Comparison of ENCODE assay signal across 20 cellular contexts in the genomic region with DNA sequence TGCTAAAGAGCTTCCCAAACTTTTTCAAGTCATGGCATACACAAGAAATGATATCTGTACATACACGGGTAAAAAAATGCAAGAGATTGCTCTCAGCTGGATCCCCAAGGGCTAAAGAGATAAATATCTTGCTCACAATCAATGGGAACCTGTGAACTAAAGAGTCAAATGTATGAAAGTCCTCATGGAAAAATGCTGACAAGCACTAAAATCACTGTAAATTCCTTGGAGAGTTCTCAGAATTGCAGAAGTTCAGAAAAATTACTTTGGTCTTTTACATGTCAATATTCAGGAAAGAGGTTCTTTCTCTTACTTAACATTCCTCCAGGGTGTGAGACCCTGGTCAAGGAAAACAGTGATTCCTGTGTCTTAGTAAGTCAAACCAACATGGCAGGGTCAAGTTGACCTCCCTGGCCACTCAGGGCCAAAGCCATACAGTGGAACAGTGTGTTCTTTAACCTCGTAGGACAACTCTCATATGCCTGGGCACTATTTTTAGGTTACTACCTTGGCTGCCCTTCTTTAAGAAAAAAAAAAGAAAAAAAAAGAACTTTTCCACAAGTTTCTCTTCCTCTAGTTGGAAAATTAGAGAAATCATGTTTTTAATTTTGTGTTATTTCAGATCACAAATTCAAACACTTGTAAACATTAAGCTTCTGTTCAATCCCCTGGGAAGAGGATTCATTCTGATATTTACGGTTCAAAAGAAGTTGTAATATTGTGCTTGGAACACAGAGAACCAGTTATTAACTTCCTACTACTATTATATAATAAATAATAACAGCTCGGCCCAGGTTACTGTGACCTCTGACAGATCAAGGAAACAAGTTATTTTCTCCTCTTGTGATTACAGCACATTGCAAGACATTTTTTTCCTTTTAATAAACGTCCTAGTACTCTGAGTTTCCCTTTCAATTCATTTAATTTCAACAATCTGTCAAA. TPM values are rescaled to one million over a fixed set of nuclear protein-coding genes. Genes with fewer than 3 reads are reported as not detected.
DNase-seq lines count a peak whose midpoint lies in the region; TF ChIP-seq lines count a peak whose summit lies in the region.
"Had no signal": no experiment of that assay in that cellular context is flagged by ENCODE, and none has a peak within 500 bp of the region (broad histone marks: within the 10 kb centered on the region; RNA-seq: fewer than 3 reads in every experiment).

No MANE protein-coding gene starts in this region.

- TF ChIP-seq POLR2A in transverse colon (IDR thresholded peaks at IDR 0.05) = no peak

- peak overlapping the region; percentile 15 for H3K27ac Mint-ChIP-seq in T-helper 2 cell treated with Interferon-gamma antibody and Interleukin-4, amounts not matched to agents 5 μg/mL and 100 μg/mL, for 36 hours
- H3K27ac Mint-ChIP-seq in endothelial cell (ENCODE audit: unreplicated experiment) (peak overlapping the region; percentile 33), osteocyte (ENCODE audit: unreplicated experiment) (peak overlapping the region; percentile 78), glutamatergic neuron (ENCODE audit: unreplicated experiment) (no peak overlapping the region)
- H3K27ac Mint-ChIP-seq: activated naive CD8-positive, alpha-beta T cell treated with anti-CD3 and anti-CD28 coated beads, Interleukin-2, amount 50 U/mL, for 24 hours; stimulated activated naive B cell treated with anti-CD40 and anti-IgM and Interleukin-4, amounts not matched to agents 10 μg/mL and 1 μg/mL and 100 μg/mL, for 72 hours had no signal

- H3K4me1 Mint-ChIP-seq in T-helper 2 cell treated with Interferon-gamma antibody and Interleukin-4, amounts not matched to agents 5 μg/mL and 100 μg/mL, for 36 hours (ENCODE audit: low read depth) = peaks cover 16% of the 10 kb centered on the region
- peaks cover 3% of the 10 kb centered on the region for H3K4me1 Mint-ChIP-seq in endothelial cell (ENCODE audit: unreplicated experiment)
- peaks cover 51% of the 10 kb centered on the region for H3K4me1 Mint-ChIP-seq in osteocyte (ENCODE audit: unreplicated experiment)
- H3K4me1 Mint-ChIP-seq in glutamatergic neuron (ENCODE audit: low read depth, unreplicated experiment) = peaks cover 5% of the 10 kb centered on the region

- no peak overlapping the region for H3K4me3 ChIP-seq in transverse colon

- no peaks in the 10 kb centered on the region for H3K9me3 ChIP-seq in transverse colon

- 58 to 67% methylated on average over 5 of the region's 5 CpGs for WGBS in transverse colon (ENCODE audit: low coverage in 1 of 2), 2 donors

- peaks cover 41% of the 10 kb centered on the region for H3K36me3 Mint-ChIP-seq in T-helper 2 cell treated with Interferon-gamma antibody and Interleukin-4, amounts not matched to agents 5 μg/mL and 100 μg/mL, for 36 hours (ENCODE audit: low read depth)
- H3K36me3 Mint-ChIP-seq in endothelial cell (ENCODE audit: low read depth, unreplicated experiment) = peaks cover 4% of the 10 kb centered on the region
- H3K36me3 Mint-ChIP-seq in osteocyte (ENCODE audit: unreplicated experiment) = peaks cover 49% of the 10 kb centered on the region
- H3K36me3 Mint-ChIP-seq in glutamatergic neuron (ENCODE audit: unreplicated experiment) = no peaks in the 10 kb centered on the region

- peak overlapping the region; percentile 3 to 59 (median 18) for H3K27ac ChIP-seq in transverse colon

- in situ Hi-C loops in transverse colon (cut with MboI; ENCODE audit: low pct_ligation_motif_present in 1 of 4, low pct_unique_long_range_greater_than_20kb in 1 of 4, low sequenced_read_pairs in 3 of 4) = loop anchor here in 1 of 4 donors (10.0 kb wide), 1 partner anchor 542 kb away; no protein-coding TSS in a partner anchor

- H3K27me3 Mint-ChIP-seq in T-helper 2 cell treated with Interferon-gamma antibody and Interleukin-4, amounts not matched to agents 5 μg/mL and 100 μg/mL, for 36 hours (ENCODE audit: low read depth) = no peaks in the 10 kb centered on the region
- H3K27me3 Mint-ChIP-seq in endothelial cell (ENCODE audit: unreplicated experiment) (no peaks in the 10 kb centered on the region), osteocyte (ENCODE audit: unreplicated experiment) (no peaks in the 10 kb centered on the region), glutamatergic neuron (ENCODE audit: unreplicated experiment) (no peaks in the 10 kb centered on the region)
- H3K27me3 Mint-ChIP-seq: activated naive CD8-positive, alpha-beta T cell treated with anti-CD3 and anti-CD28 coated beads, Interleukin-2, amount 50 U/mL, for 24 hours; stimulated activated naive B cell treated with anti-CD40 and anti-IgM and Interleukin-4, amounts not matched to agents 10 μg/mL and 1 μg/mL and 100 μg/mL, for 72 hours had no signal

- H3K4me1 ChIP-seq in transverse colon = peaks cover 0 to 28% (median 3%) of the 10 kb centered on the region in 4 donors

- intact Hi-C loops in transverse colon (cut with DNase I; ENCODE audit: low total_unique reads) = loop anchor here (10.0 kb wide), 1 partner anchor 592 kb away; no protein-coding TSS in a partner anchor
- intact Hi-C loops in posterior vena cava (cut with DNase I) = no loop called here

- no peak for TF ChIP-seq EP300 in transverse colon (IDR thresholded peaks at IDR 0.05; ENCODE audit: low read depth)

- no peak for DNase-seq in T-helper 2 cell treated with Interferon-gamma antibody and Interleukin-4, amounts not matched to agents 5 μg/mL and 100 μg/mL, for 36 hours (ENCODE audit: low spot score)
- DNase-seq in T-helper 2 cell (no peak), endothelial cell (ENCODE audit: low spot score) (no peak), osteocyte (ENCODE audit: extremely low spot score, unreplicated experiment) (no peak), transverse colon (no peak), glutamatergic neuron (no peak), hepatic stellate cell (ENCODE audit: low spot score) (no peak), posterior vena cava (ENCODE audit: low spot score) (no peak)
- DNase-seq: 8988T; activated CD4-positive, CD25-positive, alpha-beta regulatory T cell treated with anti-CD3 and anti-CD28 coated beads, Interleukin-2, amount 50 U/mL, for 72 hours; activated naive CD8-positive, alpha-beta T cell treated with anti-CD3 and anti-CD28 coated beads, Interleukin-2, amount 50 U/mL, for 24 hours; cortex of kidney; GOT3; KG1; NCI-H1417 treated with DMSO at 0.1 percent for 48 hours; NCI-H446; OCI-M1; retina; stimulated activated naive B cell treated with anti-CD40 and anti-IgM and Interleukin-4, amounts not matched to agents 10 μg/mL and 1 μg/mL and 100 μg/mL, for 72 hours; T-helper 1 cell had no signal

- H3K27me3 ChIP-seq in transverse colon = no peaks in the 10 kb centered on the region

- H3K36me3 ChIP-seq in transverse colon = peaks cover 0 to 37% (median 2%) of the 10 kb centered on the region in 4 donors

- no peaks in the 10 kb centered on the region for H3K9me3 Mint-ChIP-seq in T-helper 2 cell treated with Interferon-gamma antibody and Interleukin-4, amounts not matched to agents 5 μg/mL and 100 μg/mL, for 36 hours
- H3K9me3 Mint-ChIP-seq in endothelial cell (ENCODE audit: unreplicated experiment) = no peaks in the 10 kb centered on the region
- H3K9me3 Mint-ChIP-seq in osteocyte (ENCODE audit: unreplicated experiment) = no peaks in the 10 kb centered on the region
- H3K9me3 Mint-ChIP-seq in glutamatergic neuron (ENCODE audit: unreplicated experiment) = no peaks in the 10 kb centered on the region
- H3K9me3 Mint-ChIP-seq: activated naive CD8-positive, alpha-beta T cell treated with anti-CD3 and anti-CD28 coated beads, Interleukin-2, amount 50 U/mL, for 24 hours; stimulated activated naive B cell treated with anti-CD40 and anti-IgM and Interleukin-4, amounts not matched to agents 10 μg/mL and 1 μg/mL and 100 μg/mL, for 72 hours had no signal

- no peak overlapping the region for H3K4me3 Mint-ChIP-seq in T-helper 2 cell treated with Interferon-gamma antibody and Interleukin-4, amounts not matched to agents 5 μg/mL and 100 μg/mL, for 36 hours
- no peak overlapping the region for H3K4me3 Mint-ChIP-seq in endothelial cell (ENCODE audit: unreplicated experiment)
- no peak overlapping the region for H3K4me3 Mint-ChIP-seq in osteocyte (ENCODE audit: unreplicated experiment)
- no peak overlapping the region for H3K4me3 Mint-ChIP-seq in glutamatergic neuron (ENCODE audit: unreplicated experiment)
- H3K4me3 Mint-ChIP-seq: activated naive CD8-positive, alpha-beta T cell treated with anti-CD3 and anti-CD28 coated beads, Interleukin-2, amount 50 U/mL, for 24 hours; stimulated activated naive B cell treated with anti-CD40 and anti-IgM and Interleukin-4, amounts not matched to agents 10 μg/mL and 1 μg/mL and 100 μg/mL, for 72 hours had no signal

- TF ChIP-seq CTCF in endothelial cell (IDR thresholded peaks at IDR 0.05; ENCODE audit: unreplicated experiment) (no peak), osteocyte (IDR thresholded peaks at IDR 0.05) (no peak), transverse colon (IDR thresholded peaks at IDR 0.05) (no peak), glutamatergic neuron (IDR thresholded peaks at IDR 0.05; ENCODE audit: partially characterized antibody, unreplicated experiment) (no peak)

RNA-seq across cellular contexts. Expression of a gene that starts 12.5 kb away (rescaled TPM):
- 148 TPM for total RNA-seq in endothelial cell (ENCODE audit: unreplicated experiment)
- total RNA-seq in osteocyte = 207 and 208 TPM in 2 replicates
- 10 to 100 TPM; 21.7 to 68.8 (median 50.1) TPM for total RNA-seq in transverse colon
- 94.5 TPM for total RNA-seq in glutamatergic neuron (ENCODE audit: unreplicated experiment)
- total RNA-seq in posterior vena cava = 100 to 1,000 TPM; 150 to 171 TPM
